Comparison of ENCODE assay signal across 8 cellular contexts in the genomic region with DNA sequence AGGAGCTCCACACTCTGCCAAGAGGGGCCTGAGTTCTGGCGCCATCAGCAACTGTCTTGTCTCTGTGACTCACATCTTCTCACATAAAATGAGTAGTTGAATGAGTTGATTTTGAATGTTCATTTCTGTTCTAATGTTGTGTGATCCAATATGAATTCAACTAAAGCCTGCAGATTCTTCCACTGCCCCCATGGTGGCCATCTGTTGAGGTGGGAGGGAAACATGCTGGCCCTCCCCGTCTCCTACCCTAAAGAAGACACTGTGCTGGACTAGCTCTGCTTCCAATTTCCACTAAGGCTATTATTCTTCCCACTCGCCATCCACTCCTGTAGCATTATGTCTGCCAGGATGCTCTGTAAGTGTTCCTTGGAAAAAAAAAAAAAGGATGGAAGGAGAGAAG.
"Had no signal": no experiment of that assay in that cellular context is flagged by ENCODE, and none has a peak within 500 bp of the region (broad histone marks: within the 10 kb centered on the region; RNA-seq: fewer than 3 reads in every experiment).

No MANE protein-coding gene starts in this region.

- DNase-seq: GM23248, GOT3, H7, HFFc6 had no signal

- H3K27ac ChIP-seq: GM23248, HL-60 had no signal

- H3K4me3 ChIP-seq: GM23248, HAP-1 had no signal

- ATAC-seq: HCT116, HepG2 had no signal
